8 cellular contexts compared by ENCODE assay signal in genomic region chr9:131366745-131367401, GRCh38. TPM values are rescaled to one million over a fixed set of nuclear protein-coding genes. Genes with fewer than 3 reads are reported as not detected.
DNase-seq lines count a peak whose midpoint lies in the region; ATAC-seq, FAIRE-seq and TF ChIP-seq lines count a peak whose summit lies in the region.

No MANE protein-coding gene starts in this region.

- no peak overlapping the region for H2BK15ac ChIP-seq in H1 (ENCODE audit: low read length)

- no peak overlapping the region for H3K14ac ChIP-seq in H1 (ENCODE audit: insufficient read length)

- no peak overlapping the region for H2BK120ac ChIP-seq in H1 (replicated peaks; ENCODE audit: low read depth, low read length)

- H3K27me3 ChIP-seq in H1 (replicated peaks in 1 of 4; ENCODE audit: control insufficient read depth in 3 of 4, extremely low read depth in 1 of 4, insufficient read depth in 3 of 4, low read length in 3 of 4) = no peaks in the 10 kb centered on the region
- H3K27me3 ChIP-seq in effector memory CD4-positive, alpha-beta T cell (replicated peaks; ENCODE audit: control insufficient read depth, insufficient read depth, low read length, poor library complexity, severe bottlenecking) = no peaks in the 10 kb centered on the region

- no peak overlapping the region for H3K18ac ChIP-seq in H1 (ENCODE audit: extremely low read depth, low read length)

- DNase-seq in Caki2 (ENCODE audit: low read depth) (peak; percentile 87), NAMALWA (ENCODE audit: low spot score) (peak; percentile 43), H1 (ENCODE audit: low read depth in 1 of 2, low spot score in 2 of 2) (peak in 1 of 2 experiments; percentile 63), myocyte (ENCODE audit: low read depth) (peak; percentile 60), DMS53 (lab: John Stamatoyannopoulos, UW) (no peak)
- DNase-seq in effector memory CD4-positive, alpha-beta T cell = no peak

- H3K4me1 ChIP-seq in H1 (replicated peaks in 1 of 4; ENCODE audit: control insufficient read depth in 3 of 4, insufficient read depth in 4 of 4, low read length in 3 of 4) = peaks cover 0 to 3% (median 0%) of the 10 kb centered on the region in 4 experiments; a peak in 1 of 7 replicates
- no peaks in the 10 kb centered on the region for H3K4me1 ChIP-seq in effector memory CD4-positive, alpha-beta T cell (ENCODE audit: control insufficient read depth, insufficient read depth, low read length, poor library complexity, severe bottlenecking)

- H2BK5ac ChIP-seq in H1 (ENCODE audit: low read depth, low read length) = no peak overlapping the region

- no peak overlapping the region for H4K8ac ChIP-seq in H1 (ENCODE audit: extremely low read depth, insufficient read depth, low read length)

- no peaks in the 10 kb centered on the region for H3K23me2 ChIP-seq in H1 (ENCODE audit: low read depth, low read length)

- TF ChIP-seq EP300 in H1 (IDR thresholded peaks at IDR 0.05; ENCODE audit: borderline replicate concordance in 1 of 2, low read depth in 2 of 2, low read length in 2 of 2) = no peak

- TF ChIP-seq POLR2A in H1 (IDR thresholded peaks at IDR 0.05; ENCODE audit: control extremely low read depth in 1 of 2, low read depth in 2 of 2, low read length in 2 of 2) = no peak

- H3K23ac ChIP-seq in H1 (ENCODE audit: insufficient read length) = no peak overlapping the region

- H3K79me2 ChIP-seq in H1 (ENCODE audit: control insufficient read depth in 1 of 2, insufficient read depth in 2 of 2, low read length in 2 of 2) = peaks cover 0 to 1% of the 10 kb centered on the region in 2 experiments; a peak in 1 of 4 replicates

- no peak overlapping the region for H4K91ac ChIP-seq in H1 (replicated peaks; ENCODE audit: insufficient read length, low read length)

- no peak overlapping the region for H2AK5ac ChIP-seq in H1 (ENCODE audit: low read depth, low read length)

- CTCF ChIA-PET in H1 (lab: Charles Lee; ENCODE audit: partially characterized antibody) = interaction anchor here (0.6 to 4.5 kb wide), 21 partner anchors 13 to 814 kb away, joined by 3 to 36 read pairs (median 4); no protein-coding TSS in a partner anchor

- peak; percentile 57 to 68 (median 58) for TF ChIP-seq CTCF in H1 (IDR thresholded peaks at IDR 0.05; ENCODE audit: control extremely low read depth in 1 of 3, insufficient read depth in 1 of 3, low read depth in 1 of 3, low read length in 3 of 3)

- H3K56ac ChIP-seq in H1 (replicated peaks; ENCODE audit: insufficient read length, low read depth, low read length) = no peak overlapping the region

- H3K9me3 ChIP-seq in H1 (ENCODE audit: insufficient read depth in 2 of 2, low read depth in 1 of 2, low read length in 1 of 2) = no peaks in the 10 kb centered on the region
- no peaks in the 10 kb centered on the region for H3K9me3 ChIP-seq in effector memory CD4-positive, alpha-beta T cell (ENCODE audit: control insufficient read depth, low read length)

- peak; percentile 67 to 79 for TF ChIP-seq RAD21 in H1 (IDR thresholded peaks at IDR 0.05 in 1 of 2, conservative IDR thresholded peaks at IDR 0.05 in 1 of 2; ENCODE audit: low read depth in 2 of 2, low read length in 2 of 2)

- H3K4me2 ChIP-seq in H1 (ENCODE audit: insufficient read depth in 1 of 2, low read depth in 2 of 2, low read length in 2 of 2) = no peak overlapping the region

- no peak overlapping the region for H3K9ac ChIP-seq in H1 (replicated peaks in 1 of 4; ENCODE audit: extremely low read depth in 1 of 4, low read depth in 3 of 4, low read length in 3 of 4)

- POLR2A ChIA-PET in H1 (lab: Charles Lee; ENCODE audit: partially characterized antibody) = interaction anchor here (0.7 to 1.5 kb wide), 6 partner anchors 14 to 156 kb away, joined by 3 to 4 read pairs (median 4); no protein-coding TSS in a partner anchor

- H3K4ac ChIP-seq in H1 (replicated peaks; ENCODE audit: insufficient read length, low read depth, low read length) = no peak overlapping the region

- H3K27ac ChIP-seq in H1 (ENCODE audit: low read depth, low read length) = no peak overlapping the region
- no peak overlapping the region for H3K27ac ChIP-seq in effector memory CD4-positive, alpha-beta T cell (ENCODE audit: insufficient read depth, low read length, poor library complexity, severe bottlenecking)

- H4K20me1 ChIP-seq in H1 (replicated peaks in 1 of 2; ENCODE audit: control insufficient read depth in 1 of 2, insufficient read depth in 2 of 2, low read length in 2 of 2) = no peaks in the 10 kb centered on the region

- no peaks in the 10 kb centered on the region for H3K36me3 ChIP-seq in H1 (ENCODE audit: control insufficient read depth in 2 of 4, insufficient read depth in 4 of 4, low read length in 3 of 4)
- H3K36me3 ChIP-seq in effector memory CD4-positive, alpha-beta T cell (ENCODE audit: control insufficient read depth, insufficient read depth, low read length) = no peaks in the 10 kb centered on the region

- no peak overlapping the region for H4K5ac ChIP-seq in H1 (ENCODE audit: insufficient read length, low read depth, low read length)

- H3K79me1 ChIP-seq in H1 (ENCODE audit: low read depth, low read length) = no peaks in the 10 kb centered on the region

- FAIRE-seq in H1 (lab: Jason Lieb, UNC) = peak; percentile 52

- H2BK12ac ChIP-seq in H1 (ENCODE audit: low read depth, low read length) = no peak overlapping the region

- H2BK20ac ChIP-seq in H1 (ENCODE audit: low read length) = peak overlapping the region; percentile 40; the same call in 1 of the 2 replicates

- 68% methylated on average over 6 of the region's 6 CpGs; no CpG with 5 or more reads in 1 of the 2 experiments for WGBS in H1 (ENCODE audit: extremely low coverage in 1 of 2, insufficient coverage in 1 of 2, insufficient read length in 1 of 2, insufficient replicate concordance in 2 of 2, low coverage in 1 of 2, low lambda C conversion rate in 2 of 2, missing lambda C conversion rate in 1 of 2), 2 experiments

- no peak overlapping the region for H3K4me3 ChIP-seq in H1 (ENCODE audit: extremely low read depth in 1 of 4, insufficient read depth in 2 of 4, low read depth in 3 of 4, low read length in 4 of 4)
- H3K4me3 ChIP-seq in effector memory CD4-positive, alpha-beta T cell (ENCODE audit: insufficient read depth, low read depth, low read length, poor library complexity, severe bottlenecking) = no peak overlapping the region

- peak overlapping the region; percentile 55; the same call in 1 of the 2 replicates for H2AFZ ChIP-seq in H1 (ENCODE audit: low read length)

- ATAC-seq in HG03460 (IDR thresholded peaks at IDR 0.05; ENCODE audit: unreplicated experiment) (no peak), GM21737 (IDR thresholded peaks at IDR 0.05; ENCODE audit: unreplicated experiment) (no peak)

- in situ Hi-C loops in Caki2 (cut with HindIII; ENCODE audit: low pct_unique_long_range_greater_than_20kb, low sequenced_read_pairs) = no loop called here

TF ChIP-seq in H1, 55 proteins besides CTCF, POLR2A, EP300 and RAD21:
- no peak for TF ChIP-seq SIN3A (conservative IDR thresholded peaks at IDR 0.05 in 1 of 2, IDR thresholded peaks at IDR 0.05 in 1 of 2; ENCODE audit: low read depth in 1 of 2, low read length in 2 of 2)
- TF ChIP-seq TEAD4 (IDR thresholded peaks at IDR 0.05; ENCODE audit: low read depth, low read length) = 0 out of 2 replicates have a peak, but pooled peaks have one; percentile 22

RNA-seq across cellular contexts. Expression of gene PRRC2B, which starts 27.0 kb away (rescaled TPM):
- total RNA-seq in Caki2 (2014; rRNA removed; shearing (Covaris generic); ENCODE audit: low replicate concordance) = 35.4 and 36.8 TPM in 2 replicates
- 249 and 255 TPM in 2 replicates for total RNA-seq in H1 (2021; fragmentation: NEBNext Ultra II Directional; extraction: Animal tissue kit (Norgen Biotek cat#: 25700))
- 37.3 and 55.3 TPM in 2 replicates for polyA plus RNA-seq in H1 (2011; rRNA removed)
- 32.6 TPM for polyA plus RNA-seq in H1 (2011; cell fraction: cytosol; rRNA removed)
- polyA plus RNA-seq in H1 (2011; cell fraction: nucleus; rRNA removed) = 115 TPM
- 96.3 to 122 TPM (median 108 TPM) in 4 replicates for polyA plus RNA-seq in H1 (2012, experiment 1 of 2)
- 52.2 TPM for polyA plus RNA-seq in H1 (2012, experiment 2 of 2)
- polyA plus RNA-seq in H1 (2013, experiment 1 of 2) = 64.3 TPM
- polyA plus RNA-seq in H1 (2013, experiment 2 of 2) = 64.7 TPM
- 102 and 131 TPM in 2 replicates for polyA minus RNA-seq in H1 (2011; rRNA and poly(A)+ RNA removed)
- polyA minus RNA-seq in H1 (2011; cell fraction: cytosol; rRNA and poly(A)+ RNA removed) = 63.8 TPM
- 69.0 TPM for polyA minus RNA-seq in H1 (2011; cell fraction: nucleus; rRNA and poly(A)+ RNA removed)
- 83.5 and 84.8 TPM in 2 replicates for total RNA-seq in myocyte
- polyA plus RNA-seq in myocyte (2012) = 91.1 TPM

Comparison
In these comparisons a context has a peak if more than half of its experiments do, and no peak if none do; other contexts are left out.
1. DNase-seq: peak in Caki2 (single experiment), NAMALWA (single experiment) and myocyte (single experiment); none in effector memory CD4-positive, alpha-beta T cell (0 of 3) and DMS53 (single experiment).